17 cellular contexts compared by ENCODE assay signal in genomic region chr9:71487046-71487445, GRCh38.
DNase-seq lines count a peak whose midpoint lies in the region; ATAC-seq, FAIRE-seq and TF ChIP-seq lines count a peak whose summit lies in the region.
"Had no signal": no experiment of that assay in that cellular context is flagged by ENCODE, and none has a peak within 500 bp of the region (broad histone marks: within the 10 kb centered on the region; RNA-seq: fewer than 3 reads in every experiment).

No MANE protein-coding gene starts in this region.

- TF ChIP-seq POLR2A in K562 (conservative IDR thresholded peaks at IDR 0.05) = no peak

- in situ Hi-C loops in K562 (cut with MboI) (no loop called here), GM13977 (cut with MboI; ENCODE audit: low pct_unique_long_range_greater_than_20kb, low sequenced_read_pairs, unreplicated experiment) (no loop called here)

- H3F3A ChIP-seq in smooth muscle cell (ENCODE audit: low read depth) = no peaks in the 10 kb centered on the region

- H2AFZ ChIP-seq in K562 (ENCODE audit: low read depth, low read length) (no peak overlapping the region), smooth muscle cell (ENCODE audit: low read depth) (no peak overlapping the region)

- no peak for FAIRE-seq in K562 (lab: Jason Lieb, UNC)

- H3K27ac Mint-ChIP-seq in naive thymus-derived CD4-positive, alpha-beta T cell = no peak overlapping the region
- H3K27ac Mint-ChIP-seq: dendritic cell treated with granulocyte-macrophage colony-stimulating factor and Interleukin-4, amounts not matched to agents 40 ng/mL and 50 ng/mL, for 4 days; natural killer cell had no signal

- H3K79me2 ChIP-seq in K562 (ENCODE audit: control insufficient read depth, insufficient read depth, low read length) (no peaks in the 10 kb centered on the region), smooth muscle cell (ENCODE audit: low read depth) (no peaks in the 10 kb centered on the region)

- TF ChIP-seq CTCF in K562 (IDR thresholded peaks at IDR 0.05 in 2 of 3, conservative IDR thresholded peaks at IDR 0.05 in 1 of 3; ENCODE audit: insufficient read depth in 2 of 3, low read depth in 1 of 3, low read length in 3 of 3) (peak in 1 of 3 experiments; percentile 11; a peak in 1 of 6 replicates), smooth muscle cell (IDR thresholded peaks at IDR 0.05; ENCODE audit: borderline replicate concordance, insufficient read depth, poor library complexity, severe bottlenecking) (no peak), GM13977 (IDR thresholded peaks at IDR 0.05; ENCODE audit: extremely low read depth, insufficient read depth, missing control alignments) (no peak)

- no peaks in the 10 kb centered on the region for H3K36me3 ChIP-seq in K562 (ENCODE audit: control insufficient read depth, insufficient read depth, low read length)
- H3K36me3 ChIP-seq in naive thymus-derived CD4-positive, alpha-beta T cell (ENCODE audit: control insufficient read depth in 2 of 3, insufficient read depth in 3 of 3, low read length in 3 of 3) = no peaks in the 10 kb centered on the region
- no peaks in the 10 kb centered on the region for H3K36me3 ChIP-seq in smooth muscle cell (ENCODE audit: low read depth)
- H3K36me3 ChIP-seq: prostate gland had no signal

- DNase-seq in DMS 273 (lab: John Stamatoyannopoulos, UW; ENCODE audit: unreplicated experiment) = peak; percentile 14
- no peak for DNase-seq in DMS 273 treated with DMSO at 0.1 percent for 48 hours (lab: John Stamatoyannopoulos, UW)
- peak; percentile 24 for DNase-seq in M059J (ENCODE audit: low read depth)
- peak in 1 of 4 experiments; percentile 3 for DNase-seq in K562 (ENCODE audit: extremely low read depth in 1 of 4, low spot score in 3 of 4)
- DNase-seq in naive thymus-derived CD4-positive, alpha-beta T cell = no peak
- DNase-seq in smooth muscle cell (lab: John Stamatoyannopoulos, UW; ENCODE audit: unreplicated experiment) = no peak
- DNase-seq in GM13977 (ENCODE audit: low spot score) = no peak
- DNase-seq: activated gamma-delta T cell treated with Interleukin-2 at 50 U/mL for 16 hours, GF-D8, IMR-90, natural killer cell, NCI-H1092 treated with DMSO at 0.1 percent for 48 hours had no signal

- H3K4me3 ChIP-seq in K562 (no peak overlapping the region), smooth muscle cell (no peak overlapping the region)
- H3K4me3 ChIP-seq in naive thymus-derived CD4-positive, alpha-beta T cell (ENCODE audit: low read length) = no peak overlapping the region
- H3K4me3 ChIP-seq: prostate gland had no signal

- no TSS peak for BruUV-seq in K562 (replicated peaks; lab: Mats Ljungman, UMichigan)

- H4K20me1 ChIP-seq in K562 (replicated peaks; ENCODE audit: control insufficient read depth, insufficient read depth, low read length) (no peaks in the 10 kb centered on the region), smooth muscle cell (ENCODE audit: low read depth) (no peaks in the 10 kb centered on the region)

- H3K27me3 Mint-ChIP-seq in naive thymus-derived CD4-positive, alpha-beta T cell = peaks cover 12 to 47% (median 39%) of the 10 kb centered on the region in 5 donors

- no peak; a peak in 1 of 4 replicates for TF ChIP-seq RAD21 in K562 (CRISPR knock-in tag; conservative IDR thresholded peaks at IDR 0.05 in 1 of 2, IDR thresholded peaks at IDR 0.05 in 1 of 2)

- H3K36me3 Mint-ChIP-seq in naive thymus-derived CD4-positive, alpha-beta T cell = no peaks in the 10 kb centered on the region
- H3K36me3 Mint-ChIP-seq: natural killer cell had no signal

- POLR2A ChIA-PET in K562 (lab: Yijun Ruan, JAX) = no interaction called here
- POLR2A ChIA-PET in naive thymus-derived CD4-positive, alpha-beta T cell (lab: Charles Lee) = no interaction called here

- no peak overlapping the region for H3K4me3 Mint-ChIP-seq in naive thymus-derived CD4-positive, alpha-beta T cell
- H3K4me3 Mint-ChIP-seq: dendritic cell treated with granulocyte-macrophage colony-stimulating factor and Interleukin-4, amounts not matched to agents 40 ng/mL and 50 ng/mL, for 4 days; natural killer cell had no signal

- intact Hi-C loops in K562 (cut with micrococcal nuclease) = no loop called here
- intact Hi-C loops in naive thymus-derived CD4-positive, alpha-beta T cell (cut with micrococcal nuclease) = no loop called here

- H3K4me1 ChIP-seq in K562 (replicated peaks in 1 of 2; ENCODE audit: control insufficient read depth in 2 of 2, insufficient read depth in 2 of 2, low read length in 2 of 2) = no peaks in the 10 kb centered on the region
- H3K4me1 ChIP-seq in naive thymus-derived CD4-positive, alpha-beta T cell (ENCODE audit: control insufficient read depth in 2 of 2, insufficient read depth in 2 of 2, low read length in 2 of 2) = no peaks in the 10 kb centered on the region
- H3K4me1 ChIP-seq in smooth muscle cell (ENCODE audit: low read depth) = no peaks in the 10 kb centered on the region
- H3K4me1 ChIP-seq: prostate gland had no signal

- 2% methylated on average over 6 of the region's 6 CpGs for WGBS in K562 (ENCODE audit: insufficient coverage, low coverage, missing lambda C conversion rate)
- 51% methylated on average over 6 of the region's 6 CpGs for whole genome bisulfite sequencing in smooth muscle cell (ENCODE audit: low lambda C conversion rate)

- peaks cover 0 to 1% (median 0%) of the 10 kb centered on the region in 7 donors for H3K4me1 Mint-ChIP-seq in naive thymus-derived CD4-positive, alpha-beta T cell
- H3K4me1 Mint-ChIP-seq: natural killer cell had no signal

- CTCF ChIA-PET in K562 (lab: Yijun Ruan, JAX; ENCODE audit: low intra/inter-chr PET ratio) = no interaction called here
- CTCF ChIA-PET in naive thymus-derived CD4-positive, alpha-beta T cell (lab: Charles Lee) = no interaction called here

- H3K27ac ChIP-seq in K562 (ENCODE audit: extremely low read depth, low read depth, low read length) (no peak overlapping the region), smooth muscle cell (ENCODE audit: low read depth) (no peak overlapping the region)
- no peak overlapping the region for H3K27ac ChIP-seq in naive thymus-derived CD4-positive, alpha-beta T cell (ENCODE audit: low read depth, low read length)
- H3K27ac ChIP-seq: 22Rv1, prostate gland had no signal

- H3K9ac ChIP-seq in K562 (ENCODE audit: insufficient read depth in 1 of 2, low read depth in 2 of 2, low read length in 2 of 2) = no peak overlapping the region
- no peak overlapping the region for H3K9ac ChIP-seq in smooth muscle cell (ENCODE audit: low read depth)

- peaks cover 0 to 3% (median 0%) of the 10 kb centered on the region in 11 donors for H3K9me3 Mint-ChIP-seq in naive thymus-derived CD4-positive, alpha-beta T cell
- H3K9me3 Mint-ChIP-seq: dendritic cell treated with granulocyte-macrophage colony-stimulating factor and Interleukin-4, amounts not matched to agents 40 ng/mL and 50 ng/mL, for 4 days; natural killer cell had no signal

- TF ChIP-seq EP300 in K562 (IDR thresholded peaks at IDR 0.05; ENCODE audit: low read length) = no peak

- H3K4me2 ChIP-seq in K562 (ENCODE audit: insufficient read depth, low read length) (no peak overlapping the region; the same call in 1 of the 2 replicates), smooth muscle cell (no peak overlapping the region)

- ATAC-seq in K562 (no peak), HG02840 (IDR thresholded peaks at IDR 0.05; ENCODE audit: low FRiP score, unreplicated experiment) (no peak)
- peak; percentile 18 for ATAC-seq in naive thymus-derived CD4-positive, alpha-beta T cell
- ATAC-seq: esophagus mucosa, natural killer cell had no signal

- no peaks in the 10 kb centered on the region for H3K27me3 ChIP-seq in K562 (ENCODE audit: control insufficient read depth in 2 of 2, insufficient read depth in 2 of 2, low read length in 2 of 2)
- peaks cover 0 to 3% of the 10 kb centered on the region in 2 donors for H3K27me3 ChIP-seq in naive thymus-derived CD4-positive, alpha-beta T cell (ENCODE audit: control insufficient read depth in 2 of 2, insufficient read depth in 2 of 2, low read length in 2 of 2)
- no peaks in the 10 kb centered on the region for H3K27me3 ChIP-seq in smooth muscle cell (ENCODE audit: low read depth)

- no peaks in the 10 kb centered on the region for H3K9me1 ChIP-seq in K562 (ENCODE audit: control insufficient read depth, insufficient read depth, low read length)

- no peaks in the 10 kb centered on the region for H3K9me3 ChIP-seq in K562 (replicated peaks; ENCODE audit: control insufficient read depth, insufficient read depth, low read depth, low read length)
- no peaks in the 10 kb centered on the region for H3K9me3 ChIP-seq in naive thymus-derived CD4-positive, alpha-beta T cell (ENCODE audit: control insufficient read depth in 2 of 3, low read length in 3 of 3)
- H3K9me3 ChIP-seq in smooth muscle cell (replicated peaks; ENCODE audit: low read depth) = no peaks in the 10 kb centered on the region
- H3K9me3 ChIP-seq: prostate gland had no signal

TF ChIP-seq in K562, 482 proteins besides CTCF, POLR2A, EP300 and RAD21:
- no peak for TF ChIP-seq ZNF431 (CRISPR knock-in tag; IDR thresholded peaks at IDR 0.05)
- TF ChIP-seq NEUROD1 (IDR thresholded peaks at IDR 0.05; ENCODE audit: borderline replicate concordance, low read depth, low read length, partially characterized antibody) = no peak
- 0 out of 2 replicates have a peak, but pooled peaks have one; percentile 15 for TF ChIP-seq USF2 (CRISPR knock-in tag; IDR thresholded peaks at IDR 0.05)
- no peak for TF ChIP-seq FOXK1 (CRISPR knock-in tag; IDR thresholded peaks at IDR 0.05; ENCODE audit: borderline replicate concordance)

Comparison
In these comparisons a context has a peak if more than half of its experiments do, and no peak if none do; other contexts are left out.
1. DNase-seq: peak in DMS 273 (single experiment) and M059J (single experiment); none in DMS 273 treated with DMSO at 0.1 percent for 48 hours (single experiment), naive thymus-derived CD4-positive, alpha-beta T cell (0 of 9), smooth muscle cell (single experiment) and GM13977 (single experiment).